ENCODE assay signal across 10 cellular contexts in the genomic region with DNA sequence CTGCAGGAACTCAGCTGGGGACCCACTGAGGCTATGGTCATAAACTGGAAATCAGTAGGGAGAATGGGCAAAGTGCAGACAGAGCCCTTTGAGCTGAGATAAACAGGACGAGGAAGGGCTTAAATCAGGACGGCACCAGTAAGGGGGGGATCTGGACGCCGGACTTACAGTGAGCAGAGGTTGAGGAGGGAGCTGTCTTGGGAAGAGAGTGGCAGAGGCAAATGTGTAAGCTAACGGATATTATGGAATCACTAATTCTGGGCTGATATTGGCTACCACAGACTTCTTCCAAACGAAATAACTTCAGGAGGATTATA. TPM values are rescaled to one million over a fixed set of nuclear protein-coding genes. Genes with fewer than 3 reads are reported as not detected.
DNase-seq lines count a peak whose midpoint lies in the region; ATAC-seq, FAIRE-seq and TF ChIP-seq lines count a peak whose summit lies in the region.
"Had no signal": no experiment of that assay in that cellular context is flagged by ENCODE, and none has a peak within 500 bp of the region (broad histone marks: within the 10 kb centered on the region; RNA-seq: fewer than 3 reads in every experiment).

No MANE protein-coding gene starts in this region.

- H2BK20ac ChIP-seq in H1 (ENCODE audit: low read length), result no peak overlapping the region

- POLR2A ChIA-PET in H1 (lab: Charles Lee; ENCODE audit: partially characterized antibody), result interaction anchor here (1.6 to 3.5 kb wide), 2 partner anchors 14 to 39 kb away, joined by 5 to 10 read pairs; no protein-coding TSS in a partner anchor

- TF ChIP-seq POLR2A in H1 (IDR thresholded peaks at IDR 0.05; ENCODE audit: control extremely low read depth in 1 of 2, low read depth in 2 of 2, low read length in 2 of 2), result no peak

- no peaks in the 10 kb centered on the region for H3K36me3 ChIP-seq in H1 (ENCODE audit: control insufficient read depth in 2 of 4, insufficient read depth in 4 of 4, low read length in 3 of 4)

- peak overlapping the region; percentile 22; the same call in 1 of the 2 replicates for H2AFZ ChIP-seq in H1 (ENCODE audit: low read length)

- H3K4me3 ChIP-seq in HFF-Myc (replicated peaks; ENCODE audit: low read depth, low read length) (peak overlapping the region; percentile 42), H1 (ENCODE audit: extremely low read depth in 1 of 4, insufficient read depth in 2 of 4, low read depth in 3 of 4, low read length in 4 of 4) (peak overlapping the region; percentile 58 to 79 (median 68)), skeletal muscle cell (ENCODE audit: low read depth, low read length) (peak overlapping the region; percentile 53)

- no peak overlapping the region for H3K27ac ChIP-seq in H1 (ENCODE audit: low read depth, low read length)

- H3K18ac ChIP-seq in H1 (ENCODE audit: extremely low read depth, low read length), result no peak overlapping the region

- TF ChIP-seq RAD21 in H1 (IDR thresholded peaks at IDR 0.05 in 1 of 2, conservative IDR thresholded peaks at IDR 0.05 in 1 of 2; ENCODE audit: low read depth in 2 of 2, low read length in 2 of 2), result no peak

- no peaks in the 10 kb centered on the region for H3K9me3 ChIP-seq in H1 (ENCODE audit: insufficient read depth in 2 of 2, low read depth in 1 of 2, low read length in 1 of 2)

- H4K8ac ChIP-seq in H1 (ENCODE audit: extremely low read depth, insufficient read depth, low read length), result peak overlapping the region; percentile 80; the same call in 1 of the 2 replicates

- no peak overlapping the region for H3K23ac ChIP-seq in H1 (ENCODE audit: insufficient read length)

- CTCF ChIA-PET in H1 (lab: Charles Lee; ENCODE audit: partially characterized antibody), result interaction anchor here (0.9 to 2.2 kb wide), 6 partner anchors 10 to 328 kb away, joined by 3 to 9 read pairs (median 4); no protein-coding TSS in a partner anchor

- H3K4ac ChIP-seq in H1 (replicated peaks; ENCODE audit: insufficient read length, low read depth, low read length), result no peak overlapping the region

- H4K5ac ChIP-seq in H1 (ENCODE audit: insufficient read length, low read depth, low read length), result no peak overlapping the region

- H3K56ac ChIP-seq in H1 (replicated peaks; ENCODE audit: insufficient read length, low read depth, low read length), result no peak overlapping the region

- H3K79me1 ChIP-seq in H1 (ENCODE audit: low read depth, low read length), result no peaks in the 10 kb centered on the region

- no peak overlapping the region for H4K91ac ChIP-seq in H1 (replicated peaks; ENCODE audit: insufficient read length, low read length)

- H2BK5ac ChIP-seq in H1 (ENCODE audit: low read depth, low read length), result no peak overlapping the region

- peaks cover 0 to 3% of the 10 kb centered on the region in 2 experiments for H4K20me1 ChIP-seq in H1 (replicated peaks in 1 of 2; ENCODE audit: control insufficient read depth in 1 of 2, insufficient read depth in 2 of 2, low read length in 2 of 2)

- no peak for FAIRE-seq in H1 (lab: Jason Lieb, UNC)

- no peak overlapping the region for H2AK5ac ChIP-seq in H1 (ENCODE audit: low read depth, low read length)

- 18% methylated on average over 6 of the region's 6 CpGs; no CpG with 5 or more reads in 1 of the 2 experiments for WGBS in H1 (ENCODE audit: extremely low coverage in 1 of 2, insufficient coverage in 1 of 2, insufficient read length in 1 of 2, insufficient replicate concordance in 2 of 2, low coverage in 1 of 2, low lambda C conversion rate in 2 of 2, missing lambda C conversion rate in 1 of 2), 2 experiments

- H3K4me2 ChIP-seq in H1 (ENCODE audit: insufficient read depth in 1 of 2, low read depth in 2 of 2, low read length in 2 of 2), result peak overlapping the region; percentile 84 to 97

- no peak for DNase-seq in HFF-Myc (ENCODE audit: extremely low read depth, low read depth)
- DNase-seq in H1 (ENCODE audit: low read depth in 1 of 2, low spot score in 2 of 2), result no peak
- DNase-seq in left colon, result peak in 1 of 2 donors; percentile 44
- DNase-seq in skeletal muscle cell (ENCODE audit: low read depth), result no peak
- no peak for DNase-seq in NOMO-1 treated with DMSO at 0.1 percent for 48 hours (lab: John Stamatoyannopoulos, UW; ENCODE audit: unreplicated experiment)
- DNase-seq in NCI-H2227 treated with DMSO at 0.1 percent for 48 hours (lab: John Stamatoyannopoulos, UW), result no peak
- no peak for DNase-seq in stimulated activated CD4-positive, alpha-beta T cell treated with anti-CD3 and anti-CD28 coated beads, Interleukin-4, amount 100 ng/mL, for 1 hour
- DNase-seq: DMS153; stimulated activated CD4-positive, alpha-beta T cell treated with anti-CD3 and anti-CD28 coated beads, Interleukin-12 subunit alpha, Interleukin-12 subunit beta, amount 100 ng/mL, for 4 hours had no signal

- H3K23me2 ChIP-seq in H1 (ENCODE audit: low read depth, low read length), result peaks cover 8% of the 10 kb centered on the region

- H3K79me2 ChIP-seq in H1 (ENCODE audit: control insufficient read depth in 1 of 2, insufficient read depth in 2 of 2, low read length in 2 of 2), result no peaks in the 10 kb centered on the region

- no peak overlapping the region for H2BK120ac ChIP-seq in H1 (replicated peaks; ENCODE audit: low read depth, low read length)

- no peak overlapping the region for H2BK15ac ChIP-seq in H1 (ENCODE audit: low read length)

- TF ChIP-seq EP300 in H1 (IDR thresholded peaks at IDR 0.05; ENCODE audit: borderline replicate concordance in 1 of 2, low read depth in 2 of 2, low read length in 2 of 2), result no peak

- ATAC-seq in left colon, result peak; percentile 81
- ATAC-seq in HG02840 (IDR thresholded peaks at IDR 0.05; ENCODE audit: low FRiP score, unreplicated experiment), result no peak

- H3K9ac ChIP-seq in H1 (replicated peaks in 1 of 4; ENCODE audit: extremely low read depth in 1 of 4, low read depth in 3 of 4, low read length in 3 of 4), result peak overlapping the region in 2 of 4 experiments; percentile 38 to 46; a peak in 2 of 7 replicates

- peaks cover 4 to 33% (median 25%) of the 10 kb centered on the region in 4 experiments for H3K27me3 ChIP-seq in H1 (replicated peaks in 1 of 4; ENCODE audit: control insufficient read depth in 3 of 4, extremely low read depth in 1 of 4, insufficient read depth in 3 of 4, low read length in 3 of 4)

- H3K14ac ChIP-seq in H1 (ENCODE audit: insufficient read length), result no peak overlapping the region

- intact Hi-C loops in left colon (cut with DNase I, micrococcal nuclease), result no loop called here

- TF ChIP-seq CTCF in HFF-Myc (IDR thresholded peaks at IDR 0.05; ENCODE audit: low read depth, low read length, missing control alignments) (no peak), H1 (IDR thresholded peaks at IDR 0.05; ENCODE audit: control extremely low read depth in 1 of 3, insufficient read depth in 1 of 3, low read depth in 1 of 3, low read length in 3 of 3) (no peak)

- no peak overlapping the region for H2BK12ac ChIP-seq in H1 (ENCODE audit: low read depth, low read length)

- peaks cover 0 to 2% (median under 1%) of the 10 kb centered on the region in 4 experiments; a peak in 1 of 7 replicates for H3K4me1 ChIP-seq in H1 (replicated peaks in 1 of 4; ENCODE audit: control insufficient read depth in 3 of 4, insufficient read depth in 4 of 4, low read length in 3 of 4)

TF ChIP-seq in H1, 55 proteins besides CTCF, POLR2A, EP300 and RAD21:
- peak; percentile 24; the same call in 1 of the 2 replicates for TF ChIP-seq SUZ12 (IDR thresholded peaks at IDR 0.05; ENCODE audit: low read length)
- no peak for TF ChIP-seq PHF8 (conservative IDR thresholded peaks at IDR 0.05; ENCODE audit: low read depth, low read length)
- TF ChIP-seq RFX5 (IDR thresholded peaks at IDR 0.05; ENCODE audit: borderline replicate concordance, low read depth, low read length), result no peak
- peak; percentile 16 for TF ChIP-seq EZH2 (IDR thresholded peaks at IDR 0.05; ENCODE audit: low read depth, low read length, severe bottlenecking)
TF ChIP-seq in H1: peak in this region for 2.

RNA-seq across cellular contexts. Expression of gene CYP27A1, which starts 0.5 kb away (rescaled TPM):
- total RNA-seq in H1 (2021; fragmentation: NEBNext Ultra II Directional; extraction: Animal tissue kit (Norgen Biotek cat#: 25700)), result 3.9 and 5.4 TPM in 2 replicates
- 12.9 and 14.7 TPM in 2 replicates for polyA plus RNA-seq in H1 (2011; rRNA removed)
- polyA plus RNA-seq in H1 (2011; cell fraction: cytosol; rRNA removed), result 12.8 TPM
- polyA plus RNA-seq in H1 (2011; cell fraction: nucleus; rRNA removed), result 14.4 TPM
- 8.6 to 12.4 TPM (median 10.8 TPM) in 4 replicates for polyA plus RNA-seq in H1 (2012, experiment 1 of 2)
- 8.5 TPM for polyA plus RNA-seq in H1 (2012, experiment 2 of 2)
- polyA plus RNA-seq in H1 (2013, experiment 1 of 2), result 4.6 TPM
- 4.4 TPM for polyA plus RNA-seq in H1 (2013, experiment 2 of 2)
- polyA minus RNA-seq in H1 (2011; rRNA and poly(A)+ RNA removed), result 12.0 and 14.9 TPM in 2 replicates
- 5.4 TPM for polyA minus RNA-seq in H1 (2011; cell fraction: cytosol; rRNA and poly(A)+ RNA removed)
- 3.7 TPM for polyA minus RNA-seq in H1 (2011; cell fraction: nucleus; rRNA and poly(A)+ RNA removed)
- 10 to 100 TPM; 28.1 to 52.7 TPM for total RNA-seq in left colon

RNA-seq across cellular contexts. Expression of gene PRKAG3, which starts 49.1 kb away (rescaled TPM):
- not detected in 2 replicates for total RNA-seq in H1 (2021; fragmentation: NEBNext Ultra II Directional; extraction: Animal tissue kit (Norgen Biotek cat#: 25700))
- not detected in 2 replicates for polyA plus RNA-seq in H1 (2011; rRNA removed)
- polyA plus RNA-seq in H1 (2011; cell fraction: cytosol; rRNA removed), result not detected
- polyA plus RNA-seq in H1 (2011; cell fraction: nucleus; rRNA removed), result not detected
- not detected in 4 replicates for polyA plus RNA-seq in H1 (2012, experiment 1 of 2)
- polyA plus RNA-seq in H1 (2012, experiment 2 of 2), result not detected
- not detected for polyA plus RNA-seq in H1 (2013, experiment 1 of 2)
- not detected for polyA plus RNA-seq in H1 (2013, experiment 2 of 2)
- polyA minus RNA-seq in H1 (2011; rRNA and poly(A)+ RNA removed), result not detected in 2 replicates
- not detected for polyA minus RNA-seq in H1 (2011; cell fraction: cytosol; rRNA and poly(A)+ RNA removed)
- not detected for polyA minus RNA-seq in H1 (2011; cell fraction: nucleus; rRNA and poly(A)+ RNA removed)
- not detected for total RNA-seq in left colon
